In the genomic region with DNA sequence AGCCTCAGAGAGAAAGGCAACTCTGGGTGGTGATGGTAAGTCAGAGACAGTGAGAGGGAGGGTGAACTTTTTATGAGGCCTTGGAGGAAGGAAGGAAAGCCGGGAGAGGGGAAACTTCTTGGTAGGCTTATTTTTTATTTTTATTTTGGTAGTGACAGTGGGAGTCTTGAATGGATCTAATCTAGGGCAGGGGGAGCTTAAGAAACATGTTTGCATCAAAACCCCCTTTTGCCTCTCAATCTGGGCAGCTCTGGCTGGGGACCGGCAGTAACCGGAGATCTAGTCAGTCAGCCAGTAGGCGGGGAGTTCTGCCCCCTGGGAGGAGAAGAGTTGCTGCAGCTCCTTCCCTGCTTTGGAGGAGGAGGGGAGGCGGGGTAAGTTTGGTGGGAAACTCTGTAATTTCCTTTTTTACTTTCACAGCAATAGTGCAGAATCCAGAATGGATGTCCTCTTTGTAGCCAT, we compare ENCODE assay signal across 9 cellular contexts. TPM values are rescaled to one million over a fixed set of nuclear protein-coding genes. Genes with fewer than 3 reads are reported as not detected.
DNase-seq lines count a peak whose midpoint lies in the region; ATAC-seq and TF ChIP-seq lines count a peak whose summit lies in the region.
"Had no signal": no experiment of that assay in that cellular context is flagged by ENCODE, and none has a peak within 500 bp of the region (broad histone marks: within the 10 kb centered on the region; RNA-seq: fewer than 3 reads in every experiment).

Gene C1orf54, plus strand, starts transcription at position 412 of the 462 bp plus-strand sequence. Its CDS starts 28 bp downstream, at position 440.

- peak within 1 kb of the TSS; percentile 84 for H3K4me3 Mint-ChIP-seq in nephron progenitor cell
- no peak within 1 kb of the TSS for H3K4me3 Mint-ChIP-seq in activated CD4-positive, alpha-beta memory T cell treated with anti-CD3 and anti-CD28 coated beads for 36 hours

- no peak for TF ChIP-seq POLR2A in esophagus muscularis mucosa (IDR thresholded peaks at IDR 0.05; ENCODE audit: low read depth)

- intact Hi-C loops in esophagus muscularis mucosa (cut with DNase I): no loop called here
- intact Hi-C loops in activated CD4-positive, alpha-beta memory T cell treated with anti-CD3 and anti-CD28 coated beads for 36 hours (cut with micrococcal nuclease): no loop called here

- no peak for ATAC-seq in GM18909 (IDR thresholded peaks at IDR 0.05; ENCODE audit: poor library complexity, unreplicated experiment)
- no peak for ATAC-seq in HG03159 (IDR thresholded peaks at IDR 0.05; ENCODE audit: unreplicated experiment)
- no peak for ATAC-seq in HG03442 (IDR thresholded peaks at IDR 0.05; ENCODE audit: unreplicated experiment)

- no peak for TF ChIP-seq EP300 in esophagus muscularis mucosa (IDR thresholded peaks at IDR 0.05)

- peak within 1 kb of the TSS; percentile 46 to 75 (median 74) for H3K27ac ChIP-seq in esophagus muscularis mucosa (replicated peaks in 1 of 4)
- H3K27ac ChIP-seq: neutrophil had no signal

- H3K4me3 ChIP-seq in esophagus muscularis mucosa: peak within 1 kb of the TSS; percentile 34 to 41 (median 37)

- H3K4me1 Mint-ChIP-seq in nephron progenitor cell: peaks cover 55% of the 10 kb centered on the region
- H3K4me1 Mint-ChIP-seq in activated CD4-positive, alpha-beta memory T cell treated with anti-CD3 and anti-CD28 coated beads for 36 hours (ENCODE audit: low read depth): peaks cover 14% of the 10 kb centered on the region

- peaks cover 30 to 43% (median 41%) of the 10 kb centered on the region in 4 donors for H3K4me1 ChIP-seq in esophagus muscularis mucosa

- H3K27me3 Mint-ChIP-seq in nephron progenitor cell (ENCODE audit: low read depth, poor library complexity): peaks cover 2% of the 10 kb centered on the region
- no peaks in the 10 kb centered on the region for H3K27me3 Mint-ChIP-seq in activated CD4-positive, alpha-beta memory T cell treated with anti-CD3 and anti-CD28 coated beads for 36 hours

- 10% methylated on average over 5 of the region's 5 CpGs for WGBS in esophagus muscularis mucosa

- POLR2A ChIA-PET in activated CD4-positive, alpha-beta memory T cell treated with anti-CD3 and anti-CD28 coated beads for 36 hours (lab: Charles Lee): interaction anchor here (1.1 to 1.3 kb wide), 2 partner anchors 16 to 41 kb away, joined by 4 read pairs; no protein-coding TSS in a partner anchor

- H3K9me3 ChIP-seq in esophagus muscularis mucosa: no peaks in the 10 kb centered on the region
- H3K9me3 ChIP-seq: neutrophil had no signal

- peaks cover 22% of the 10 kb centered on the region for H3K36me3 Mint-ChIP-seq in nephron progenitor cell (ENCODE audit: low read depth)
- H3K36me3 Mint-ChIP-seq in activated CD4-positive, alpha-beta memory T cell treated with anti-CD3 and anti-CD28 coated beads for 36 hours: peaks cover 2% of the 10 kb centered on the region

- H3K9me3 Mint-ChIP-seq in nephron progenitor cell: no peaks in the 10 kb centered on the region
- H3K9me3 Mint-ChIP-seq in activated CD4-positive, alpha-beta memory T cell treated with anti-CD3 and anti-CD28 coated beads for 36 hours: no peaks in the 10 kb centered on the region

- peak within 1 kb of the TSS; percentile 93 for H3K27ac Mint-ChIP-seq in nephron progenitor cell
- H3K27ac Mint-ChIP-seq in activated CD4-positive, alpha-beta memory T cell treated with anti-CD3 and anti-CD28 coated beads for 36 hours: no peak within 1 kb of the TSS

- CTCF ChIA-PET in activated CD4-positive, alpha-beta memory T cell treated with anti-CD3 and anti-CD28 coated beads for 36 hours (lab: Charles Lee): interaction anchor here (0.7 to 2.8 kb wide), 3 partner anchors 9 to 49 kb away, joined by 3 to 8 read pairs (median 5); partner anchors contain the start of gene PRPF3

- H3K27me3 ChIP-seq in esophagus muscularis mucosa: no peaks in the 10 kb centered on the region
- H3K27me3 ChIP-seq: neutrophil had no signal

- DNase-seq in Ammon's horn (ENCODE audit: low spot score) (peak; percentile 61), NCI-H774 (lab: John Stamatoyannopoulos, UW) (peak; percentile 22), esophagus muscularis mucosa (ENCODE audit: extremely low spot score) (no peak), nephron progenitor cell (peak; percentile 70)
- no peak for DNase-seq in activated CD4-positive, alpha-beta memory T cell treated with anti-CD3 and anti-CD28 coated beads for 36 hours

- TF ChIP-seq CTCF in esophagus muscularis mucosa (IDR thresholded peaks at IDR 0.05): peak in 2 of 3 experiments; percentile 20 to 31
- TF ChIP-seq CTCF in nephron progenitor cell (IDR thresholded peaks at IDR 0.05): no peak

- H3K36me3 ChIP-seq in esophagus muscularis mucosa: peaks cover 0 to 11% (median 2%) of the 10 kb centered on the region in 4 donors

RNA-seq across cellular contexts. Expression of gene C1orf54, which starts in this region (rescaled TPM):
- total RNA-seq in esophagus muscularis mucosa: 10 to 100 TPM; 15.2 to 36.1 (median 18.0) TPM
- total RNA-seq in activated CD4-positive, alpha-beta memory T cell treated with anti-CD3 and anti-CD28 coated beads for 36 hours: 1 to 10 TPM; 1.1 to 1.2 TPM

Comparison
In these comparisons a context has a peak if more than half of its experiments do, and no peak if none do; other contexts are left out.
1. RNA of gene C1orf54 (total RNA-seq): 15.2 to 36.1 TPM in esophagus muscularis mucosa; 1.1 to 1.2 TPM in activated CD4-positive, alpha-beta memory T cell treated with anti-CD3 and anti-CD28 coated beads for 36 hours; every median in the first group is over 4 times any median in the second.
2. DNase-seq: peak in Ammon's horn (single experiment), NCI-H774 (single experiment) and nephron progenitor cell (single experiment); none in esophagus muscularis mucosa (single experiment) and activated CD4-positive, alpha-beta memory T cell treated with anti-CD3 and anti-CD28 coated beads for 36 hours (single experiment).